15 cellular contexts compared by ENCODE assay signal in genomic region chr3:14127516-14128161, GRCh38. TPM values are rescaled to one million over a fixed set of nuclear protein-coding genes. Genes with fewer than 3 reads are reported as not detected.
A peak's percentile ranks its signal among the peaks of the same experiment; 100 is the strongest.
DNase-seq lines count a peak whose midpoint lies in the region; ATAC-seq, FAIRE-seq and TF ChIP-seq lines count a peak whose summit lies in the region.
"Had no signal": no experiment of that assay in that cellular context is flagged by ENCODE, and none has a peak within 500 bp of the region (broad histone marks: within the 10 kb centered on the region; RNA-seq: fewer than 3 reads in every experiment).

No MANE protein-coding gene starts in this region.

- POLR2A ChIA-PET in GM12878 (lab: Charles Lee) = interaction anchor here (1.3 kb wide), 1 partner anchor 51 kb away, joined by 4 read pairs; the partner anchor contains the start of genes LSM3 and XPC

- H3K27ac Mint-ChIP-seq in nephron = no peak overlapping the region

- H3K36me3 ChIP-seq in left ventricle myocardium inferior = peaks cover 51% of the 10 kb centered on the region
- peaks cover 10 to 26% of the 10 kb centered on the region in 2 experiments for H3K36me3 ChIP-seq in GM12878 (ENCODE audit: control insufficient read depth in 2 of 2, insufficient read depth in 2 of 2, low read length in 1 of 2)
- peaks cover 3 to 57% of the 10 kb centered on the region in 2 donors for H3K36me3 ChIP-seq in left lung

- CTCF ChIA-PET in GM12878 (lab: Yijun Ruan, JAX) = no interaction called here

- H3K4me1 ChIP-seq in left ventricle myocardium inferior (peaks cover 50% of the 10 kb centered on the region), GM12878 (ENCODE audit: control insufficient read depth, insufficient read depth, low read length) (peaks cover 8% of the 10 kb centered on the region), left lung (peaks cover 19 to 41% of the 10 kb centered on the region in 2 donors)

- RAD21 ChIA-PET in GM12878 (lab: Charles Lee; ENCODE audit: unreplicated experiment) = interaction anchor here (0.9 kb wide), 1 partner anchor 18 kb away, joined by 3 read pairs; no protein-coding TSS in a partner anchor

- H2AFZ ChIP-seq in GM12878 (ENCODE audit: control insufficient read depth, low read depth, low read length) = no peak overlapping the region

- no peak for FAIRE-seq in GM12878 (lab: Jason Lieb, UNC)
- FAIRE-seq: GM12891, GM19239 had no signal

- no peak overlapping the region for H3K9ac ChIP-seq in GM12878 (ENCODE audit: control insufficient read depth, insufficient read depth, low read length)

- peaks cover 49% of the 10 kb centered on the region for H3K79me2 ChIP-seq in GM12878 (ENCODE audit: control insufficient read depth, insufficient read depth, low read length)

- H3K9me3 ChIP-seq in left ventricle myocardium inferior (replicated peaks) (no peaks in the 10 kb centered on the region), GM12878 (replicated peaks; ENCODE audit: control insufficient read depth, insufficient read depth, low read length) (no peaks in the 10 kb centered on the region), left lung (no peaks in the 10 kb centered on the region)

- intact Hi-C loops in cardiac septum (cut with DNase I) = loop anchor here (5.0 to 10.0 kb wide), 2 partner anchors 473 to 525 kb away; partner anchors contain the start of gene CCDC174
- intact Hi-C loops in left ventricle myocardium inferior (cut with micrococcal nuclease) = no loop called here
- intact Hi-C loops in GM12878 (cut with micrococcal nuclease; ENCODE audit: unreplicated experiment) = no loop called here
- intact Hi-C loops in left lung (cut with DNase I) = no loop called here

- SMC1A ChIA-PET in GM12878 (lab: Charles Lee; ENCODE audit: uncharacterized antibody, unreplicated experiment) = interaction anchor here (0.6 kb wide), 1 partner anchor 382 kb away, joined by 3 read pairs; no protein-coding TSS in a partner anchor

- peaks cover 42% of the 10 kb centered on the region for H3K36me3 Mint-ChIP-seq in nephron (ENCODE audit: low read depth)

- H3K4me2 ChIP-seq in GM12878 (ENCODE audit: control insufficient read depth, insufficient read depth) = peak overlapping the region; percentile 95; the same call in 1 of the 2 replicates

- 91% methylated on average over 12 of the region's 12 CpGs for WGBS in GM12878 (ENCODE audit: insufficient coverage, insufficient replicate concordance, low lambda C conversion rate, missing lambda C conversion rate)

- H3K9me3 Mint-ChIP-seq in nephron = no peaks in the 10 kb centered on the region

- no TSS peak for BruUV-seq in GM12878 (replicated peaks; lab: Mats Ljungman, UMichigan)

- in situ Hi-C loops in GM12878 (cut with MboI) = no loop called here

- peak overlapping the region; percentile 56 to 100 (median 65) for H3K4me3 Mint-ChIP-seq in nephron

- no peaks in the 10 kb centered on the region for H3K27me3 ChIP-seq in left ventricle myocardium inferior (ENCODE audit: low read depth)
- no peaks in the 10 kb centered on the region for H3K27me3 ChIP-seq in GM12878 (replicated peaks in 1 of 2; ENCODE audit: control insufficient read depth in 2 of 2, insufficient read depth in 2 of 2, low read length in 1 of 2)
- no peaks in the 10 kb centered on the region for H3K27me3 ChIP-seq in left lung

- TF ChIP-seq CTCF in left ventricle myocardium inferior (IDR thresholded peaks at IDR 0.05; ENCODE audit: borderline replicate concordance) = no peak
- no peak for TF ChIP-seq CTCF in GM12878 (IDR thresholded peaks at IDR 0.05 in 2 of 3, conservative IDR thresholded peaks at IDR 0.05 in 1 of 3; ENCODE audit: control insufficient read depth in 2 of 3, extremely low read depth in 1 of 3, insufficient read depth in 1 of 3, low read depth in 3 of 3, low read length in 3 of 3)
- TF ChIP-seq CTCF in nephron (IDR thresholded peaks at IDR 0.05; ENCODE audit: unreplicated experiment in 3 of 3) = no peak
- no peak for TF ChIP-seq CTCF in left lung (IDR thresholded peaks at IDR 0.05)

- no peak for TF ChIP-seq EP300 in GM12878 (IDR thresholded peaks at IDR 0.05; ENCODE audit: borderline replicate concordance in 1 of 2, control insufficient read depth in 1 of 2, low read depth in 2 of 2, low read length in 2 of 2)

- peak; percentile 49 for DNase-seq in cardiac septum (ENCODE audit: low spot score)
- DNase-seq in left ventricle myocardium inferior = no peak
- DNase-seq in GM12878 (ENCODE audit: low read depth, low spot score) = no peak
- peak; percentile 32 for DNase-seq in ureter (ENCODE audit: low spot score)
- DNase-seq in DMS114 treated with DMSO at 0.1 percent for 48 hours (lab: John Stamatoyannopoulos, UW; ENCODE audit: unreplicated experiment) = no peak
- DNase-seq in left lung = no peak
- no peak for DNase-seq in NCI-H1092 treated with DMSO at 0.1 percent for 48 hours (lab: John Stamatoyannopoulos, UW)
- DNase-seq: activated T-cell treated with anti-CD3 and anti-CD28 coated beads, Interleukin-2, amount 50 U/mL, for 1 hour; effector memory CD4-positive, alpha-beta T cell; NCI-H1930; nucleus accumbens; WERI-Rb-1 had no signal

- H3K27me3 Mint-ChIP-seq in nephron (ENCODE audit: low read depth) = peaks cover 4% of the 10 kb centered on the region

- TF ChIP-seq RAD21 in GM12878 (IDR thresholded peaks at IDR 0.05; ENCODE audit: insufficient read depth, low read depth, low read length) = no peak

- H3K4me3 ChIP-seq in left ventricle myocardium inferior (no peak overlapping the region), GM12878 (no peak overlapping the region), left lung (no peak overlapping the region)

- peaks cover 37% of the 10 kb centered on the region for H3K4me1 Mint-ChIP-seq in nephron

- no peak for TF ChIP-seq POLR2A in GM12878 (IDR thresholded peaks at IDR 0.05; ENCODE audit: low read depth, low read length)

- ATAC-seq in GM12878 (no peak), left lung (no peak)

- H4K20me1 ChIP-seq in GM12878 (ENCODE audit: control insufficient read depth, insufficient read depth) = no peaks in the 10 kb centered on the region

- no peak overlapping the region for H3K27ac ChIP-seq in left ventricle myocardium inferior (replicated peaks)
- H3K27ac ChIP-seq in GM12878 (ENCODE audit: control insufficient read depth, insufficient read depth) = no peak overlapping the region
- no peak overlapping the region for H3K27ac ChIP-seq in left lung
- H3K27ac ChIP-seq: WERI-Rb-1 had no signal

RNA-seq across cellular contexts. Expression of gene TMEM43, which starts 2.8 kb away (rescaled TPM):
- 62.0 TPM for total RNA-seq in cardiac septum
- total RNA-seq in left ventricle myocardium inferior = 44.4 TPM
- 42.4 and 44.7 TPM in 2 replicates for total RNA-seq in GM12878 (2013; cell fraction: nucleolus; rRNA removed)
- 23.0 and 25.0 TPM in 2 replicates for total RNA-seq in GM12878 (2014; rRNA removed)
- total RNA-seq in GM12878 (2014; rRNA removed; fragmentation: Illumina TruSeq; extraction: Trizol) = 15.4 and 15.7 TPM in 2 replicates
- 18.0 and 18.7 TPM in 2 replicates for total RNA-seq in GM12878 (2021)
- polyA plus RNA-seq in GM12878 (2011; ENCODE audit: low read depth) = 16.0 TPM
- polyA plus RNA-seq in GM12878 (2011; rRNA removed) = 29.9 and 33.0 TPM in 2 replicates
- polyA plus RNA-seq in GM12878 (2011; cell fraction: cytosol; rRNA removed) = 32.7 and 35.3 TPM in 2 replicates
- 51.6 and 60.7 TPM in 2 replicates for polyA plus RNA-seq in GM12878 (2011; cell fraction: nucleus; rRNA removed)
- polyA plus RNA-seq in GM12878 (2012) = 20.2 and 24.7 TPM in 2 replicates
- polyA plus RNA-seq in GM12878 (2014; fragmentation: Illumina TruSeq; extraction: Trizol) = 16.9 and 17.5 TPM in 2 replicates
- polyA plus RNA-seq in GM12878 (2014; fragmentation: Nextera tagmentation; extraction: Ambion mirVana) = 1 to 10 TPM; 7.2 to 7.6 TPM
- 17.1 and 18.3 TPM in 2 replicates for polyA plus RNA-seq in GM12878 (2014; rRNA removed)
- 10 to 100 TPM; 22.3 to 24.4 TPM for polyA plus RNA-seq in GM12878 (2016; fragmentation: Nextera tagmentation; extraction: Ambion mirVana)
- polyA minus RNA-seq in GM12878 (2011; rRNA and poly(A)+ RNA removed) = 25.4 and 32.7 TPM in 2 replicates
- polyA minus RNA-seq in GM12878 (2011; cell fraction: cytosol; rRNA and poly(A)+ RNA removed) = 9.8 and 12.2 TPM in 2 replicates
- polyA minus RNA-seq in GM12878 (2011; cell fraction: nucleus; rRNA and poly(A)+ RNA removed) = 8.2 and 12.2 TPM in 2 replicates
- total RNA-seq in ureter = 76.5 TPM
- total RNA-seq in left lung = 100 to 1,000 TPM in 1 of 2 donors, 10 to 100 TPM in 1; 82.3 to 104 TPM

RNA-seq across cellular contexts. Expression of gene CHCHD4, which starts 3.0 kb away (rescaled TPM):
- total RNA-seq in cardiac septum (23.0 TPM), left ventricle myocardium inferior (37.6 TPM), GM12878 (2014; rRNA removed) (22.4 and 27.0 TPM in 2 replicates), GM12878 (2014; rRNA removed; fragmentation: Illumina TruSeq; extraction: Trizol) (24.4 and 24.6 TPM in 2 replicates), GM12878 (2021) (20.1 and 21.0 TPM in 2 replicates), ureter (11.2 TPM), left lung (10 to 100 TPM in 1 of 2 donors, 1 to 10 TPM in 1; 9.6 to 13.6 TPM)
- 2.3 and 3.3 TPM in 2 replicates for total RNA-seq in GM12878 (2013; cell fraction: nucleolus; rRNA removed)
- polyA plus RNA-seq in GM12878 (2011; ENCODE audit: low read depth) = 6.0 TPM
- polyA plus RNA-seq in GM12878 (2011; rRNA removed) (22.9 and 28.8 TPM in 2 replicates), GM12878 (2014; fragmentation: Illumina TruSeq; extraction: Trizol) (34.9 and 38.4 TPM in 2 replicates), GM12878 (2014; fragmentation: Nextera tagmentation; extraction: Ambion mirVana) (10 to 100 TPM; 37.9 to 46.8 TPM), GM12878 (2014; rRNA removed) (25.3 and 26.0 TPM in 2 replicates), GM12878 (2016; fragmentation: Nextera tagmentation; extraction: Ambion mirVana) (10 to 100 TPM; 31.9 to 36.4 TPM)
- 15.1 and 17.8 TPM in 2 replicates for polyA plus RNA-seq in GM12878 (2011; cell fraction: cytosol; rRNA removed)
- 9.3 and 10.0 TPM in 2 replicates for polyA plus RNA-seq in GM12878 (2011; cell fraction: nucleus; rRNA removed)
- 7.6 and 9.5 TPM in 2 replicates for polyA plus RNA-seq in GM12878 (2012)
- polyA minus RNA-seq in GM12878 (2011; rRNA and poly(A)+ RNA removed) = 13.3 and 13.8 TPM in 2 replicates
- 3.6 and 4.5 TPM in 2 replicates for polyA minus RNA-seq in GM12878 (2011; cell fraction: cytosol; rRNA and poly(A)+ RNA removed)
- polyA minus RNA-seq in GM12878 (2011; cell fraction: nucleus; rRNA and poly(A)+ RNA removed) = 2.3 and 3.8 TPM in 2 replicates

RNA-seq across cellular contexts. Expression of gene XPC, which starts 50.8 kb away (rescaled TPM):
- total RNA-seq in cardiac septum = 16.7 TPM
- 10.4 TPM for total RNA-seq in left ventricle myocardium inferior
- total RNA-seq in GM12878 (2013; cell fraction: nucleolus; rRNA removed) = 61.0 and 69.0 TPM in 2 replicates
- total RNA-seq in GM12878 (2014; rRNA removed) = 30.2 and 32.9 TPM in 2 replicates
- total RNA-seq in GM12878 (2014; rRNA removed; fragmentation: Illumina TruSeq; extraction: Trizol) = 27.9 and 29.5 TPM in 2 replicates
- total RNA-seq in GM12878 (2021) = 32.9 and 35.1 TPM in 2 replicates
- polyA plus RNA-seq in GM12878 (2011; ENCODE audit: low read depth) = 20.3 TPM
- polyA plus RNA-seq in GM12878 (2011; rRNA removed) = 19.2 and 27.7 TPM in 2 replicates
- polyA plus RNA-seq in GM12878 (2011; cell fraction: cytosol; rRNA removed) = 19.1 and 21.0 TPM in 2 replicates
- 80.0 and 91.2 TPM in 2 replicates for polyA plus RNA-seq in GM12878 (2011; cell fraction: nucleus; rRNA removed)
- 23.5 and 29.0 TPM in 2 replicates for polyA plus RNA-seq in GM12878 (2012)
- 31.5 and 36.3 TPM in 2 replicates for polyA plus RNA-seq in GM12878 (2014; fragmentation: Illumina TruSeq; extraction: Trizol)
- 1 to 10 TPM; 4.0 to 6.1 TPM for polyA plus RNA-seq in GM12878 (2014; fragmentation: Nextera tagmentation; extraction: Ambion mirVana)
- 25.8 and 28.1 TPM in 2 replicates for polyA plus RNA-seq in GM12878 (2014; rRNA removed)
- polyA plus RNA-seq in GM12878 (2016; fragmentation: Nextera tagmentation; extraction: Ambion mirVana) = 10 to 100 TPM; 45.7 to 48.3 TPM
- polyA minus RNA-seq in GM12878 (2011; rRNA and poly(A)+ RNA removed) = 30.3 and 31.2 TPM in 2 replicates
- 12.4 and 13.0 TPM in 2 replicates for polyA minus RNA-seq in GM12878 (2011; cell fraction: cytosol; rRNA and poly(A)+ RNA removed)
- polyA minus RNA-seq in GM12878 (2011; cell fraction: nucleus; rRNA and poly(A)+ RNA removed) = 33.9 and 45.0 TPM in 2 replicates
- 55.6 TPM for total RNA-seq in ureter
- 10 to 100 TPM; 23.9 to 31.8 TPM for total RNA-seq in left lung

RNA-seq across cellular contexts. Expression of gene LSM3, which starts 51.0 kb away (rescaled TPM):
- total RNA-seq in cardiac septum (13.2 TPM), left ventricle myocardium inferior (16.8 TPM), GM12878 (2014; rRNA removed) (15.5 and 17.1 TPM in 2 replicates), GM12878 (2014; rRNA removed; fragmentation: Illumina TruSeq; extraction: Trizol) (26.8 and 30.5 TPM in 2 replicates), GM12878 (2021) (16.0 and 18.3 TPM in 2 replicates), ureter (11.4 TPM), left lung (10 to 100 TPM; 10.6 to 11.1 TPM)
- 7.5 and 7.9 TPM in 2 replicates for total RNA-seq in GM12878 (2013; cell fraction: nucleolus; rRNA removed)
- polyA plus RNA-seq in GM12878 (2011; ENCODE audit: low read depth) = 10.9 TPM
- polyA plus RNA-seq in GM12878 (2011; rRNA removed) (25.2 and 44.6 TPM in 2 replicates), GM12878 (2014; fragmentation: Illumina TruSeq; extraction: Trizol) (27.8 and 33.8 TPM in 2 replicates), GM12878 (2014; fragmentation: Nextera tagmentation; extraction: Ambion mirVana) (100 to 1,000 TPM in 1 of 2 experiments, 10 to 100 TPM in 1; 98.1 to 111 TPM), GM12878 (2014; rRNA removed) (20.0 and 23.9 TPM in 2 replicates), GM12878 (2016; fragmentation: Nextera tagmentation; extraction: Ambion mirVana) (10 to 100 TPM; 79.6 to 85.3 TPM)
- polyA plus RNA-seq in GM12878 (2011; cell fraction: cytosol; rRNA removed) = 5.2 and 5.9 TPM in 2 replicates
- 5.4 and 6.0 TPM in 2 replicates for polyA plus RNA-seq in GM12878 (2011; cell fraction: nucleus; rRNA removed)
- polyA plus RNA-seq in GM12878 (2012) = 17.9 and 22.1 TPM in 2 replicates
- 2.9 and 3.2 TPM in 2 replicates for polyA minus RNA-seq in GM12878 (2011; rRNA and poly(A)+ RNA removed)
- polyA minus RNA-seq in GM12878 (2011; cell fraction: cytosol; rRNA and poly(A)+ RNA removed) = 1.8 and 2.1 TPM in 2 replicates
- polyA minus RNA-seq in GM12878 (2011; cell fraction: nucleus; rRNA and poly(A)+ RNA removed) = 2.7 and 5.9 TPM in 2 replicates

Comparison
In these comparisons a context has a peak if more than half of its experiments do, and no peak if none do; other contexts are left out.
1. DNase-seq: peak in cardiac septum (single experiment) and ureter (single experiment); none in left ventricle myocardium inferior (single experiment), GM12878 (single experiment), DMS114 treated with DMSO at 0.1 percent for 48 hours (single experiment), left lung (0 of 2) and NCI-H1092 treated with DMSO at 0.1 percent for 48 hours (single experiment).